Comparison of ENCODE assay signal across 2 cellular contexts in genomic region chr2:67341012-67341318, GRCh38.
TF ChIP-seq lines count a peak whose summit lies in the region.

No MANE protein-coding gene starts in this region.

TF ChIP-seq in GM23338, 12 proteins besides CTCF, POLR2A, EP300 and RAD21:
- TF ChIP-seq REST (IDR thresholded peaks at IDR 0.05; ENCODE audit: unreplicated experiment): no peak
- TF ChIP-seq STAT1 (IDR thresholded peaks at IDR 0.05; ENCODE audit: unreplicated experiment): no peak
- no peak for TF ChIP-seq EZH2 (IDR thresholded peaks at IDR 0.05; ENCODE audit: low read depth, unreplicated experiment)
- no peak for TF ChIP-seq ZNF331 (CRISPR knock-in tag; IDR thresholded peaks at IDR 0.05; ENCODE audit: low read depth)
- TF ChIP-seq, protein P1, sequence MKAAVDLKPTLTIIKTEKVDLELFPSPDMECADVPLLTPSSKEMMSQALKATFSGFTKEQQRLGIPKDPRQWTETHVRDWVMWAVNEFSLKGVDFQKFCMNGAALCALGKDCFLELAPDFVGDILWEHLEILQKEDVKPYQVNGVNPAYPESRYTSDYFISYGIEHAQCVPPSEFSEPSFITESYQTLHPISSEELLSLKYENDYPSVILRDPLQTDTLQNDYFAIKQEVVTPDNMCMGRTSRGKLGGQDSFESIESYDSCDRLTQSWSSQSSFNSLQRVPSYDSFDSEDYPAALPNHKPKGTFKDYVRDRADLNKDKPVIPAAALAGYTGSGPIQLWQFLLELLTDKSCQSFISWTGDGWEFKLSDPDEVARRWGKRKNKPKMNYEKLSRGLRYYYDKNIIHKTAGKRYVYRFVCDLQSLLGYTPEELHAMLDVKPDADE (IDR thresholded peaks at IDR 0.05): no peak

TF ChIP-seq in WTC11, 78 proteins besides CTCF, POLR2A, EP300 and RAD21 (continued from another document):
- TF ChIP-seq, protein P2, sequence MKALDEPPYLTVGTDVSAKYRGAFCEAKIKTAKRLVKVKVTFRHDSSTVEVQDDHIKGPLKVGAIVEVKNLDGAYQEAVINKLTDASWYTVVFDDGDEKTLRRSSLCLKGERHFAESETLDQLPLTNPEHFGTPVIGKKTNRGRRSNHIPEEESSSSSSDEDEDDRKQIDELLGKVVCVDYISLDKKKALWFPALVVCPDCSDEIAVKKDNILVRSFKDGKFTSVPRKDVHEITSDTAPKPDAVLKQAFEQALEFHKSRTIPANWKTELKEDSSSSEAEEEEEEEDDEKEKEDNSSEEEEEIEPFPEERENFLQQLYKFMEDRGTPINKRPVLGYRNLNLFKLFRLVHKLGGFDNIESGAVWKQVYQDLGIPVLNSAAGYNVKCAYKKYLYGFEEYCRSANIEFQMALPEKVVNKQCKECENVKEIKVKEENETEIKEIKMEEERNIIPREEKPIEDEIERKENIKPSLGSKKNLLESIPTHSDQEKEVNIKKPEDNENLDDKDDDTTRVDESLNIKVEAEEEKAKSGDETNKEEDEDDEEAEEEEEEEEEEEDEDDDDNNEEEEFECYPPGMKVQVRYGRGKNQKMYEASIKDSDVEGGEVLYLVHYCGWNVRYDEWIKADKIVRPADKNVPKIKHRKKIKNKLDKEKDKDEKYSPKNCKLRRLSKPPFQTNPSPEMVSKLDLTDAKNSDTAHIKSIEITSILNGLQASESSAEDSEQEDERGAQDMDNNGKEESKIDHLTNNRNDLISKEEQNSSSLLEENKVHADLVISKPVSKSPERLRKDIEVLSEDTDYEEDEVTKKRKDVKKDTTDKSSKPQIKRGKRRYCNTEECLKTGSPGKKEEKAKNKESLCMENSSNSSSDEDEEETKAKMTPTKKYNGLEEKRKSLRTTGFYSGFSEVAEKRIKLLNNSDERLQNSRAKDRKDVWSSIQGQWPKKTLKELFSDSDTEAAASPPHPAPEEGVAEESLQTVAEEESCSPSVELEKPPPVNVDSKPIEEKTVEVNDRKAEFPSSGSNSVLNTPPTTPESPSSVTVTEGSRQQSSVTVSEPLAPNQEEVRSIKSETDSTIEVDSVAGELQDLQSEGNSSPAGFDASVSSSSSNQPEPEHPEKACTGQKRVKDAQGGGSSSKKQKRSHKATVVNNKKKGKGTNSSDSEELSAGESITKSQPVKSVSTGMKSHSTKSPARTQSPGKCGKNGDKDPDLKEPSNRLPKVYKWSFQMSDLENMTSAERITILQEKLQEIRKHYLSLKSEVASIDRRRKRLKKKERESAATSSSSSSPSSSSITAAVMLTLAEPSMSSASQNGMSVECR (CRISPR knock-in tag; IDR thresholded peaks at IDR 0.05; ENCODE audit: borderline replicate concordance): no peak
- TF ChIP-seq, protein P3, sequence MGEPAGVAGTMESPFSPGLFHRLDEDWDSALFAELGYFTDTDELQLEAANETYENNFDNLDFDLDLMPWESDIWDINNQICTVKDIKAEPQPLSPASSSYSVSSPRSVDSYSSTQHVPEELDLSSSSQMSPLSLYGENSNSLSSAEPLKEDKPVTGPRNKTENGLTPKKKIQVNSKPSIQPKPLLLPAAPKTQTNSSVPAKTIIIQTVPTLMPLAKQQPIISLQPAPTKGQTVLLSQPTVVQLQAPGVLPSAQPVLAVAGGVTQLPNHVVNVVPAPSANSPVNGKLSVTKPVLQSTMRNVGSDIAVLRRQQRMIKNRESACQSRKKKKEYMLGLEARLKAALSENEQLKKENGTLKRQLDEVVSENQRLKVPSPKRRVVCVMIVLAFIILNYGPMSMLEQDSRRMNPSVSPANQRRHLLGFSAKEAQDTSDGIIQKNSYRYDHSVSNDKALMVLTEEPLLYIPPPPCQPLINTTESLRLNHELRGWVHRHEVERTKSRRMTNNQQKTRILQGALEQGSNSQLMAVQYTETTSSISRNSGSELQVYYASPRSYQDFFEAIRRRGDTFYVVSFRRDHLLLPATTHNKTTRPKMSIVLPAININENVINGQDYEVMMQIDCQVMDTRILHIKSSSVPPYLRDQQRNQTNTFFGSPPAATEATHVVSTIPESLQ (CRISPR knock-in tag; IDR thresholded peaks at IDR 0.05): no peak
- TF ChIP-seq ZNF138 (CRISPR knock-in tag; conservative IDR thresholded peaks at IDR 0.05): no peak
- TF ChIP-seq HMGXB4 (CRISPR knock-in tag; IDR thresholded peaks at IDR 0.05): no peak
- no peak for TF ChIP-seq ZNF219 (CRISPR knock-in tag; IDR thresholded peaks at IDR 0.05; ENCODE audit: borderline replicate concordance)
- peak; percentile 19; the same call in 1 of the 2 replicates for TF ChIP-seq NFATC4 (CRISPR knock-in tag; IDR thresholded peaks at IDR 0.05)
- 0 out of 2 replicates have a peak, but pooled peaks have one; percentile 1 for TF ChIP-seq MYBL2 (CRISPR knock-in tag; IDR thresholded peaks at IDR 0.05)
- TF ChIP-seq, protein P4, sequence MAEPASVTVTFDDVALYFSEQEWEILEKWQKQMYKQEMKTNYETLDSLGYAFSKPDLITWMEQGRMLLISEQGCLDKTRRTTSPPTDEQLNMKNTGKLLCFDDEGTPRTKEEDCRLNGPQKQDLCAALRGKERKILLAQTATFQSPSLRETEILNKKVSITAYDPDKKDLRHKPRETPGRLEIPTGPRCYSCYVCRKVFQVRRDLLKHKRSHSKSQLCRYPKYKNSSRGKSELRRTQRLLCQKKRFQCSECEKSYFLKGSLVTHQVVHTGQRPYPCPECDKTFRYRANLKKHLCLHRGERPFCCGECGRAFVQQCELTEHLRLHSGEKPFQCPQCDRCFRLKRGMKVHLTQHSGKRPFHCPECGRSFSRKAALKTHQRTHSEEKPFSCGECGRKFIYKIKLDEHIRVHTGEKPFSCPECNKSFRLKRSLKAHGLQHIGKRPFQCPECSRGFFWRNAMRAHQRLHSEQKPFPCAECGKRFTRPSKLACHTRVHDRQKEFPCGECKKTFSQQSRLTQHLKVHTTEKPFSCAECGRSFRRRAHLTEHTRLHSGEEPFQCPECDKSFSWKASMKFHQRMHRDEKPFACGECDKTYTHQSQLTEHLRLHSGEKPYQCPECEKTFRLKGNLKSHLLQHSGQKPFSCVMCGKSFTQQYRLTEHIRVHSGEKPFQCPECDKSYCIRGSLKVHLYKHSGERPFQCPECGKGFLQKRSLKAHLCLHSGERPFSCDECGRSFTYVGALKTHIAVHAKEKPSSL (CRISPR knock-in tag; conservative IDR thresholded peaks at IDR 0.05): peak; percentile 70; the same call in 1 of the 2 replicates
- 0 out of 2 replicates have a peak, but pooled peaks have one; percentile 4 for TF ChIP-seq FOXJ3 (CRISPR knock-in tag; IDR thresholded peaks at IDR 0.05; ENCODE audit: borderline replicate concordance)
- no peak for TF ChIP-seq ELF4 (CRISPR knock-in tag; IDR thresholded peaks at IDR 0.05; ENCODE audit: low read depth)
- no peak for TF ChIP-seq GRHL2 (CRISPR knock-in tag; IDR thresholded peaks at IDR 0.05; ENCODE audit: insufficient replicate concordance, severe bottlenecking)
- TF ChIP-seq, protein P5, sequence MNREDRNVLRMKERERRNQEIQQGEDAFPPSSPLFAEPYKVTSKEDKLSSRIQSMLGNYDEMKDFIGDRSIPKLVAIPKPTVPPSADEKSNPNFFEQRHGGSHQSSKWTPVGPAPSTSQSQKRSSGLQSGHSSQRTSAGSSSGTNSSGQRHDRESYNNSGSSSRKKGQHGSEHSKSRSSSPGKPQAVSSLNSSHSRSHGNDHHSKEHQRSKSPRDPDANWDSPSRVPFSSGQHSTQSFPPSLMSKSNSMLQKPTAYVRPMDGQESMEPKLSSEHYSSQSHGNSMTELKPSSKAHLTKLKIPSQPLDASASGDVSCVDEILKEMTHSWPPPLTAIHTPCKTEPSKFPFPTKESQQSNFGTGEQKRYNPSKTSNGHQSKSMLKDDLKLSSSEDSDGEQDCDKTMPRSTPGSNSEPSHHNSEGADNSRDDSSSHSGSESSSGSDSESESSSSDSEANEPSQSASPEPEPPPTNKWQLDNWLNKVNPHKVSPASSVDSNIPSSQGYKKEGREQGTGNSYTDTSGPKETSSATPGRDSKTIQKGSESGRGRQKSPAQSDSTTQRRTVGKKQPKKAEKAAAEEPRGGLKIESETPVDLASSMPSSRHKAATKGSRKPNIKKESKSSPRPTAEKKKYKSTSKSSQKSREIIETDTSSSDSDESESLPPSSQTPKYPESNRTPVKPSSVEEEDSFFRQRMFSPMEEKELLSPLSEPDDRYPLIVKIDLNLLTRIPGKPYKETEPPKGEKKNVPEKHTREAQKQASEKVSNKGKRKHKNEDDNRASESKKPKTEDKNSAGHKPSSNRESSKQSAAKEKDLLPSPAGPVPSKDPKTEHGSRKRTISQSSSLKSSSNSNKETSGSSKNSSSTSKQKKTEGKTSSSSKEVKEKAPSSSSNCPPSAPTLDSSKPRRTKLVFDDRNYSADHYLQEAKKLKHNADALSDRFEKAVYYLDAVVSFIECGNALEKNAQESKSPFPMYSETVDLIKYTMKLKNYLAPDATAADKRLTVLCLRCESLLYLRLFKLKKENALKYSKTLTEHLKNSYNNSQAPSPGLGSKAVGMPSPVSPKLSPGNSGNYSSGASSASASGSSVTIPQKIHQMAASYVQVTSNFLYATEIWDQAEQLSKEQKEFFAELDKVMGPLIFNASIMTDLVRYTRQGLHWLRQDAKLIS (CRISPR knock-in tag; IDR thresholded peaks at IDR 0.05; ENCODE audit: borderline replicate concordance): no peak
- TF ChIP-seq, protein P6, sequence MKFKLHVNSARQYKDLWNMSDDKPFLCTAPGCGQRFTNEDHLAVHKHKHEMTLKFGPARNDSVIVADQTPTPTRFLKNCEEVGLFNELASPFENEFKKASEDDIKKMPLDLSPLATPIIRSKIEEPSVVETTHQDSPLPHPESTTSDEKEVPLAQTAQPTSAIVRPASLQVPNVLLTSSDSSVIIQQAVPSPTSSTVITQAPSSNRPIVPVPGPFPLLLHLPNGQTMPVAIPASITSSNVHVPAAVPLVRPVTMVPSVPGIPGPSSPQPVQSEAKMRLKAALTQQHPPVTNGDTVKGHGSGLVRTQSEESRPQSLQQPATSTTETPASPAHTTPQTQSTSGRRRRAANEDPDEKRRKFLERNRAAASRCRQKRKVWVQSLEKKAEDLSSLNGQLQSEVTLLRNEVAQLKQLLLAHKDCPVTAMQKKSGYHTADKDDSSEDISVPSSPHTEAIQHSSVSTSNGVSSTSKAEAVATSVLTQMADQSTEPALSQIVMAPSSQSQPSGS (CRISPR knock-in tag; IDR thresholded peaks at IDR 0.05; ENCODE audit: borderline replicate concordance, low read depth): no peak
